Comparison of ENCODE assay signal across 21 cellular contexts in genomic region chr21:31128234-31128633, GRCh38.
DNase-seq lines count a peak whose midpoint lies in the region; ATAC-seq, FAIRE-seq and TF ChIP-seq lines count a peak whose summit lies in the region.
"Had no signal": no experiment of that assay in that cellular context is flagged by ENCODE, and none has a peak within 500 bp of the region (broad histone marks: within the 10 kb centered on the region; RNA-seq: fewer than 3 reads in every experiment).

No MANE protein-coding gene starts in this region.

- peak overlapping the region; percentile 32; the same call in 1 of the 2 replicates for H3K27ac Mint-ChIP-seq in WTC11
- H3K27ac Mint-ChIP-seq in activated T-cell treated with anti-CD3 and anti-CD28 coated beads, Interleukin-2, amount 50 U/mL, for 24 hours: no peak overlapping the region
- H3K27ac Mint-ChIP-seq: CD14-positive monocyte had no signal

- peaks cover 32% of the 10 kb centered on the region for H3K4me1 Mint-ChIP-seq in WTC11
- H3K4me1 Mint-ChIP-seq in activated T-cell treated with anti-CD3 and anti-CD28 coated beads, Interleukin-2, amount 50 U/mL, for 24 hours (ENCODE audit: low read depth): peaks cover 38% of the 10 kb centered on the region

- no peaks in the 10 kb centered on the region for H3K27me3 ChIP-seq in HAP-1 (ENCODE audit: low read depth)
- no peaks in the 10 kb centered on the region for H3K27me3 ChIP-seq in pancreas
- H3K27me3 ChIP-seq in H7 (ENCODE audit: control insufficient read depth, insufficient read depth, low read length): no peaks in the 10 kb centered on the region

- DNase-seq in HAP-1 (ENCODE audit: low spot score in 2 of 2) (peak; percentile 47 to 86), WTC11 (ENCODE audit: low spot score) (no peak), pancreas (no peak), H7 (no peak), NCI-H446 treated with DMSO at 0.1 percent for 48 hours (lab: John Stamatoyannopoulos, UW) (no peak)
- DNase-seq in activated T-cell treated with anti-CD3 and anti-CD28 coated beads, Interleukin-2, amount 50 U/mL, for 24 hours: no peak
- DNase-seq: DMS53, HCEC 1CT, Karpas-422, MV-4-11, NCI-H1105 treated with DMSO at 0.1 percent for 48 hours, NCI-H1694 treated with DMSO at 0.1 percent for 48 hours, NCI-H2081 treated with DMSO at 0.1 percent for 48 hours, NCI-H2171 treated with DMSO at 0.1 percent for 48 hours, NCI-H526, Right ventricle myocardium superior had no signal

- ATAC-seq in WTC11 (no peak), pancreas (peak in 3 of 4 donors; percentile 38 to 76 (median 59)), HG02852 (IDR thresholded peaks at IDR 0.05; ENCODE audit: unreplicated experiment) (no peak)

- POLR2A ChIA-PET in WTC11 (lab: Charles Lee): no interaction called here

- H3K4me3 ChIP-seq in HAP-1 (no peak overlapping the region), pancreas (no peak overlapping the region), H7 (ENCODE audit: insufficient read depth, low read depth, low read length) (no peak overlapping the region)

- H3K27me3 Mint-ChIP-seq in WTC11 (ENCODE audit: low read depth): no peaks in the 10 kb centered on the region
- no peaks in the 10 kb centered on the region for H3K27me3 Mint-ChIP-seq in activated T-cell treated with anti-CD3 and anti-CD28 coated beads, Interleukin-2, amount 50 U/mL, for 24 hours

- intact Hi-C loops in pancreas (cut with DNase I): no loop called here

- TF ChIP-seq CTCF in WTC11 (IDR thresholded peaks at IDR 0.05) (no peak), pancreas (IDR thresholded peaks at IDR 0.05) (no peak)

- H3K36me3 ChIP-seq in HAP-1 (replicated peaks) (no peaks in the 10 kb centered on the region), pancreas (no peaks in the 10 kb centered on the region), H7 (replicated peaks; ENCODE audit: control insufficient read depth, insufficient read depth, low read length) (no peaks in the 10 kb centered on the region)

- in situ Hi-C loops in HAP-1 (cut with MboI; ENCODE audit: low sequenced_read_pairs): no loop called here

- no peak for FAIRE-seq in pancreas (lab: Jason Lieb, UNC)
- FAIRE-seq: A204.1, D721Med had no signal

- H3K36me3 Mint-ChIP-seq in WTC11: peaks cover 31% of the 10 kb centered on the region
- peaks cover 95% of the 10 kb centered on the region for H3K36me3 Mint-ChIP-seq in activated T-cell treated with anti-CD3 and anti-CD28 coated beads, Interleukin-2, amount 50 U/mL, for 24 hours (ENCODE audit: low read depth)

- H3K27ac ChIP-seq in cingulate gyrus (ENCODE audit: low read depth, low read length) (peak overlapping the region; percentile 15), pancreas (peak overlapping the region in 2 of 4 donors; percentile 1 to 44)

- no peaks in the 10 kb centered on the region for H3K9me3 Mint-ChIP-seq in WTC11
- H3K9me3 Mint-ChIP-seq in activated T-cell treated with anti-CD3 and anti-CD28 coated beads, Interleukin-2, amount 50 U/mL, for 24 hours: peaks cover 2% of the 10 kb centered on the region

- H3K4me1 ChIP-seq in HAP-1 (peaks cover 19% of the 10 kb centered on the region), pancreas (no peaks in the 10 kb centered on the region)

- H3K4me3 Mint-ChIP-seq in WTC11: no peak overlapping the region
- H3K4me3 Mint-ChIP-seq in activated T-cell treated with anti-CD3 and anti-CD28 coated beads, Interleukin-2, amount 50 U/mL, for 24 hours: no peak overlapping the region
- H3K4me3 Mint-ChIP-seq: CD14-positive monocyte had no signal

- CTCF ChIA-PET in WTC11 (lab: Charles Lee): interaction anchor here (0.6 kb wide), 1 partner anchor 438 kb away, joined by 6 read pairs; no protein-coding TSS in a partner anchor

- H3K9me3 ChIP-seq in HAP-1 (no peaks in the 10 kb centered on the region), pancreas (no peaks in the 10 kb centered on the region)

- 26 to 29% methylated on average over 5 of the region's 5 CpGs for WGBS in pancreas, 2 donors

TF ChIP-seq in WTC11, 78 proteins besides CTCF, POLR2A, EP300 and RAD21:
- no peak for TF ChIP-seq TEAD1 (CRISPR knock-in tag; IDR thresholded peaks at IDR 0.05)
- no peak for TF ChIP-seq CBFB (CRISPR knock-in tag; IDR thresholded peaks at IDR 0.05; ENCODE audit: low read depth)
- no peak for TF ChIP-seq SOX15 (CRISPR knock-in tag; IDR thresholded peaks at IDR 0.05)
- no peak for TF ChIP-seq ZNF317 (CRISPR knock-in tag; IDR thresholded peaks at IDR 0.05; ENCODE audit: borderline replicate concordance, low read depth)
- no peak for TF ChIP-seq FOXK1 (CRISPR knock-in tag; IDR thresholded peaks at IDR 0.05)
- no peak for TF ChIP-seq TP53 (CRISPR knock-in tag; IDR thresholded peaks at IDR 0.05)
- no peak for TF ChIP-seq ZMAT4 (CRISPR knock-in tag; IDR thresholded peaks at IDR 0.05)
- no peak for TF ChIP-seq NFYB (CRISPR knock-in tag; conservative IDR thresholded peaks at IDR 0.05; ENCODE audit: low read depth)
- no peak for TF ChIP-seq GABPB1 (CRISPR knock-in tag; IDR thresholded peaks at IDR 0.05)
- TF ChIP-seq ATF3 (CRISPR knock-in tag; conservative IDR thresholded peaks at IDR 0.05): no peak
- TF ChIP-seq ZNF232 (CRISPR knock-in tag; IDR thresholded peaks at IDR 0.05): no peak
- no peak for TF ChIP-seq SP1 (CRISPR knock-in tag; conservative IDR thresholded peaks at IDR 0.05)
- TF ChIP-seq ZNF423 (CRISPR knock-in tag; IDR thresholded peaks at IDR 0.05): no peak
- no peak for TF ChIP-seq ZBTB43 (CRISPR knock-in tag; IDR thresholded peaks at IDR 0.05)
- TF ChIP-seq ZBTB21 (CRISPR knock-in tag; IDR thresholded peaks at IDR 0.05; ENCODE audit: borderline replicate concordance): no peak
- TF ChIP-seq HMGA2 (CRISPR knock-in tag; IDR thresholded peaks at IDR 0.05): no peak
- no peak for TF ChIP-seq ZNF281 (CRISPR knock-in tag; IDR thresholded peaks at IDR 0.05)

Comparison
In these comparisons a context has a peak if more than half of its experiments do, and no peak if none do; other contexts are left out.
1. DNase-seq: peak in HAP-1 (2 of 2); none in WTC11 (single experiment), pancreas (0 of 6), H7 (single experiment), activated T-cell treated with anti-CD3 and anti-CD28 coated beads, Interleukin-2, amount 50 U/mL, for 24 hours (single experiment) and NCI-H446 treated with DMSO at 0.1 percent for 48 hours (single experiment).
2. ATAC-seq: peak in pancreas (3 of 4); none in WTC11 (single experiment) and HG02852 (single experiment).